8 cellular contexts compared by ENCODE assay signal in the genomic region with DNA sequence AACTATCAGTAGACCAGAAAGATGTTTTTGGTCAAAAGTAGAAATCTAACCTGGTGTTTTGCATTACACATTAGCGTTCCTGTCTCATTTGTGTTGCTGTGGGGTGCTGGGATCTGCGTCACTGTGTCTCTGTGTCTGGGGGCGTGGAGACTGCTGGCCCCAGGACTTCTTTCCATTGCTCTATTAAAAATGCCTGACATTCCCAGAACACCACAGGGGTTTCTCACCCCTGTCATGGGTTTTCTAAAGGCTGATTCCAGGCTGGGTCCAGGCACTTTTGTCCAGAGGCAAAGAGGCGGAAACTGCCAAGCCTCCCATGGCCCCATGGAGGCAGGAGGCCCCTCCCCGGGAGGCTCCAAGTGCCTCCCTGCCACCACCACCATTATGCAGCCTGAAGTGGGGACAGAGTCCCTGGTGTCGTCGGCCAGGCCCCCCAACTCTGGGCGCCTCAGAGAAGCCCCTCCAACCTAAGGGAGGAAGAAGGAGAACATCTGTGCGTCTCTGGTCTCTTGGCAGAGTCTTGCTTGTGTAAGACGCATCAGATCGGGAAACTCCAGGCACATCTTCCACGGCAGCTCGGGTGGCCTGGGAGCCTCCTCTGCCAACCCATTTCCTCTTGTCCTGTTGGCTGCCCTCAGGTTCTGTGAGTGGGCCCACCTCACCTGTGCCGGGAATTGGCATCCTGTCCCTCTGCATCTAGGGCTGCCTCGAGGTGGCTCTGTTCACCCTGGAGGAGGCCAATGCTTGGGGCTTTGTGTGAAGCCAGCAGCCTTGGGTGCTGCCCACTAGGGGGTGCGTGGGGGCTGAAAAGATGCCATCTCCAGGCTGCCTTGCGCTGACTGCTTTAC. TPM values are rescaled to one million over a fixed set of nuclear protein-coding genes. Genes with fewer than 3 reads are reported as not detected.
DNase-seq lines count a peak whose midpoint lies in the region; ATAC-seq lines count a peak whose summit lies in the region.

No MANE protein-coding gene starts in this region.

- no peak overlapping the region for H3K27ac ChIP-seq in right cardiac atrium (ENCODE audit: low read length)

- no peaks in the 10 kb centered on the region for H3K4me1 ChIP-seq in right cardiac atrium (ENCODE audit: control insufficient read depth, insufficient read depth, low read length)

- ATAC-seq in right cardiac atrium = peak; percentile 54 to 69
- ATAC-seq in HG03135 (IDR thresholded peaks at IDR 0.05; ENCODE audit: unreplicated experiment) = no peak
- no peak for ATAC-seq in HG03280 (IDR thresholded peaks at IDR 0.05; ENCODE audit: unreplicated experiment)
- ATAC-seq in HG02973 (IDR thresholded peaks at IDR 0.05; ENCODE audit: unreplicated experiment) = no peak

- DNase-seq in DMS53 (lab: John Stamatoyannopoulos, UW) (peak; percentile 50), DMS53 treated with DMSO at 0.1 percent for 48 hours (lab: John Stamatoyannopoulos, UW; ENCODE audit: unreplicated experiment) (no peak), HuH-7.5 (ENCODE audit: low spot score) (peak; percentile 59), SW480 (ENCODE audit: low spot score) (peak; percentile 57), right cardiac atrium (peak in 1 of 3 donors; percentile 56)

- no peaks in the 10 kb centered on the region for H3K27me3 ChIP-seq in right cardiac atrium (ENCODE audit: control insufficient read depth, insufficient read depth)

- no peak overlapping the region for H3K4me3 ChIP-seq in right cardiac atrium (ENCODE audit: low read length)

- whole genome bisulfite sequencing in right cardiac atrium = 68% methylated on average over 17 of the region's 17 CpGs

- intact Hi-C loops in right cardiac atrium (cut with DNase I) = no loop called here

- no peaks in the 10 kb centered on the region for H3K9me3 ChIP-seq in right cardiac atrium (ENCODE audit: control insufficient read depth, low read length)

RNA-seq across cellular contexts. Expression of gene PLEKHG4B, which starts 13.8 kb away (rescaled TPM):
- under 1 TPM in 1 of 4 donors, not detected in 3; 0.06 TPM for total RNA-seq in right cardiac atrium
- polyA plus RNA-seq in right cardiac atrium = under 0.01 TPM

Comparison
In these comparisons a context has a peak if more than half of its experiments do, and no peak if none do; other contexts are left out.
1. ATAC-seq: peak in right cardiac atrium (2 of 2); none in HG03135 (single experiment), HG03280 (single experiment) and HG02973 (single experiment).